Comparison of ENCODE assay signal across 17 cellular contexts in genomic region chr1:27690205-27690604, GRCh38. TPM values are rescaled to one million over a fixed set of nuclear protein-coding genes. Genes with fewer than 3 reads are reported as not detected.
DNase-seq lines count a peak whose midpoint lies in the region; ATAC-seq and TF ChIP-seq lines count a peak whose summit lies in the region.
"Had no signal": no experiment of that assay in that cellular context is flagged by ENCODE, and none has a peak within 500 bp of the region (broad histone marks: within the 10 kb centered on the region; RNA-seq: fewer than 3 reads in every experiment).

No MANE protein-coding gene starts in this region.

- H3K9me3 Mint-ChIP-seq in stimulated activated naive CD8-positive, alpha-beta T cell treated with anti-CD3 and anti-CD28 coated beads, Interleukin-15, Interleukin-2, amounts not matched to agents 100 ng/mL and 50 ng/mL, for 24 hours, result peaks cover 3% of the 10 kb centered on the region

- no peaks in the 10 kb centered on the region for H3K27me3 ChIP-seq in iPS-20b (ENCODE audit: insufficient read depth, low read length)
- H3K27me3 ChIP-seq in psoas muscle (ENCODE audit: insufficient read depth in 3 of 3, low read length in 2 of 3), result no peaks in the 10 kb centered on the region
- H3K27me3 ChIP-seq: ascending aorta, hepatocyte, neutrophil had no signal

- WGBS in psoas muscle, 3 donors, result 63 to 72% (median 71%) methylated on average over 2 of the region's 2 CpGs

- H3K27ac ChIP-seq in iPS-20b (ENCODE audit: low read length) (no peak overlapping the region), psoas muscle (no peak overlapping the region)
- H3K27ac ChIP-seq: ascending aorta, hepatocyte, neutrophil had no signal

- TF ChIP-seq CTCF in psoas muscle (IDR thresholded peaks at IDR 0.05), result no peak

- no peaks in the 10 kb centered on the region for H3K36me3 ChIP-seq in iPS-20b (ENCODE audit: insufficient read depth, low read depth, low read length)
- no peaks in the 10 kb centered on the region for H3K36me3 ChIP-seq in psoas muscle (ENCODE audit: insufficient read depth in 1 of 2, low read depth in 1 of 2)
- H3K36me3 ChIP-seq: ascending aorta, neutrophil had no signal

- intact Hi-C loops in psoas muscle (cut with DNase I), result no loop called here

- peaks cover 17% of the 10 kb centered on the region for H3K9me3 ChIP-seq in iPS-20b (ENCODE audit: insufficient read depth, low read depth, low read length)
- no peaks in the 10 kb centered on the region for H3K9me3 ChIP-seq in psoas muscle
- H3K9me3 ChIP-seq: ascending aorta, neutrophil had no signal

- ATAC-seq in stimulated activated naive CD8-positive, alpha-beta T cell treated with anti-CD3 and anti-CD28 coated beads, Interleukin-15, Interleukin-2, amounts not matched to agents 100 U/mL and 50 U/mL, for 24 hours, result no peak
- no peak for ATAC-seq in psoas muscle
- ATAC-seq: Panc1 had no signal

- H3K27me3 Mint-ChIP-seq in stimulated activated naive CD8-positive, alpha-beta T cell treated with anti-CD3 and anti-CD28 coated beads, Interleukin-15, Interleukin-2, amounts not matched to agents 100 ng/mL and 50 ng/mL, for 24 hours, result peaks cover 7% of the 10 kb centered on the region

- 0 out of 2 replicates have a peak overlapping the region, but pooled peaks have one; percentile 29 for H3K9ac ChIP-seq in iPS-20b (ENCODE audit: low read depth, low read length)

- peaks cover 13% of the 10 kb centered on the region for H3K4me1 Mint-ChIP-seq in stimulated activated naive CD8-positive, alpha-beta T cell treated with anti-CD3 and anti-CD28 coated beads, Interleukin-15, Interleukin-2, amounts not matched to agents 100 ng/mL and 50 ng/mL, for 24 hours (ENCODE audit: low read depth)

- no peak overlapping the region for H3K4me3 Mint-ChIP-seq in stimulated activated naive CD8-positive, alpha-beta T cell treated with anti-CD3 and anti-CD28 coated beads, Interleukin-15, Interleukin-2, amounts not matched to agents 100 ng/mL and 50 ng/mL, for 24 hours
- H3K4me3 Mint-ChIP-seq: mesothelial cell of epicardium had no signal

- H3K4me3 ChIP-seq in iPS-20b (ENCODE audit: low read length) (no peak overlapping the region; the same call in 1 of the 2 replicates), psoas muscle (no peak overlapping the region)
- H3K4me3 ChIP-seq: ascending aorta, hepatocyte had no signal

- no peaks in the 10 kb centered on the region for H3K36me3 Mint-ChIP-seq in stimulated activated naive CD8-positive, alpha-beta T cell treated with anti-CD3 and anti-CD28 coated beads, Interleukin-15, Interleukin-2, amounts not matched to agents 100 ng/mL and 50 ng/mL, for 24 hours (ENCODE audit: low read depth)

- peak overlapping the region; percentile 76 for H3K27ac Mint-ChIP-seq in stimulated activated naive CD8-positive, alpha-beta T cell treated with anti-CD3 and anti-CD28 coated beads, Interleukin-15, Interleukin-2, amounts not matched to agents 100 ng/mL and 50 ng/mL, for 24 hours

- no peak for DNase-seq in stimulated activated naive CD8-positive, alpha-beta T cell treated with anti-CD3 and anti-CD28 coated beads, Interleukin-15, Interleukin-2, amounts not matched to agents 100 U/mL and 50 U/mL, for 24 hours
- DNase-seq in MV-4-11 (lab: John Stamatoyannopoulos, UW), result peak; percentile 20
- DNase-seq in cerebellum (ENCODE audit: low spot score), result no peak
- DNase-seq in psoas muscle, result no peak
- DNase-seq in NCI-H748 (lab: John Stamatoyannopoulos, UW; ENCODE audit: unreplicated experiment), result no peak
- DNase-seq: activated effector memory CD4-positive, alpha-beta T cell treated with anti-CD3 and anti-CD28 coated beads, Interleukin-2, amount 50 U/mL, for 16 hours; NCI-H1417; NCI-H748 treated with DMSO at 0.1 percent for 48 hours; right cardiac atrium; stimulated activated CD4-positive, alpha-beta T cell treated with anti-CD3 and anti-CD28 coated beads, Interleukin-2, amount 100 ng/mL, for 24 hours had no signal

- H3K4me1 ChIP-seq in iPS-20b (ENCODE audit: insufficient read depth, low read length) (peaks cover 10% of the 10 kb centered on the region; the same call in 1 of the 2 replicates), psoas muscle (no peaks in the 10 kb centered on the region)
- H3K4me1 ChIP-seq: ascending aorta had no signal

RNA-seq across cellular contexts. Expression of gene IFI6, which starts 18.2 kb away (rescaled TPM):
- total RNA-seq in cerebellum (12.8 TPM), psoas muscle (10 to 100 TPM in 3 of 4 donors, 1 to 10 TPM in 1; 7.8 to 25.8 (median 15.3) TPM)
- polyA plus RNA-seq in psoas muscle, result 10 to 100 TPM; 13.9 to 20.9 (median 18.8) TPM

RNA-seq across cellular contexts. Expression of gene FAM76A, which starts 35.6 kb away (rescaled TPM):
- total RNA-seq in cerebellum (9.9 TPM), psoas muscle (10 to 100 TPM in 1 of 4 donors, 1 to 10 TPM in 3; 7.6 to 10.7 (median 9.3) TPM)
- polyA plus RNA-seq in psoas muscle, result 1 to 10 TPM; 2.7 to 6.7 (median 3.3) TPM

RNA-seq across cellular contexts. Expression of gene FGR, which starts 55.2 kb away (rescaled TPM):
- total RNA-seq in cerebellum, result 1.9 TPM
- 1 to 10 TPM; 1.3 to 3.5 (median 3.1) TPM for total RNA-seq in psoas muscle
- 1 to 10 TPM; 1.7 to 3.8 (median 2.0) TPM for polyA plus RNA-seq in psoas muscle
